In the genomic region with DNA sequence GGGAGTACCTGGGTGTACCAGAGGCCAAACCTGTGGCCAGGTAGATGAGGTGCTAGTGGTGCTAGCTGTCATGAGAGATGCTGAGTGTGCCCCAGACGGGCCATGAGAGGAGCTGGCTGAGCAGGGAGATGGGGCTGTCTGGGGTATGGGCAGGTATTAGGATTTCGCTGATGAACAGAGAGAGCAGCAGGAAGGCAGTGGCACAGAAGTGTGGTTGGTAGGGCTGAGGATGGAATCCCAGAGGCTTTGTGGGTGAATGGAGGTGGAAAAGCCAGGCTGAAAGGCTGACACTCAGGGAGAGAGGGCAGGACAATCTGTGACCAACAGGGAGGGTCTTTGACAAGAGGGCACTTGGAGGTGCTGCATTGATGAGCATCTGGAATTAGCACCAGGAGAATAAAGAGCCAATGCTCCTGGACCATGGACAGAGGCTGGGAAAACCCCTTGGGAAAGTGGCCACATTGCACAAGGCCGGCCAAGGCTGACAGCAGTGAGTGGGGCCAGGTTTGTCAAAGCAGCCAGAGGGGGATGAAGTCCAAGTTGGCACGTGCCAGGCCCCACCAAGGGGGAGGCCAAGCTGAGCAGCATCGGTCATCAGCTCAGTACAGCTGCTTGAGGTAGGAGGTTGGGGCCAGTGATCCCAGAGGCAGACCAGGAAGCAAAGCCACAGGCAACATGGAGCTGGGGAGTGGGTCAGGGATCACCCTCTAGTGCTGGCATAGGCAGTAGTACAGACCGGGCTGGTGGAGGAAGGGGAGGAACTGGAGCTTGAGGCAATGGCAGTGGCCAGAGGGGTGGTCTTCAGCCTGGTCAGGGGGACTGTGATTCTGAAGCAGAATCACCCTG, we compare ENCODE assay signal across 1 cellular context.
TF ChIP-seq lines count a peak whose summit lies in the region.

No MANE protein-coding gene starts in this region.

TF ChIP-seq in HepG2, 621 proteins besides CTCF, POLR2A, EP300 and RAD21 (continued from another document and continues in another):
- TF ChIP-seq, protein P1, sequence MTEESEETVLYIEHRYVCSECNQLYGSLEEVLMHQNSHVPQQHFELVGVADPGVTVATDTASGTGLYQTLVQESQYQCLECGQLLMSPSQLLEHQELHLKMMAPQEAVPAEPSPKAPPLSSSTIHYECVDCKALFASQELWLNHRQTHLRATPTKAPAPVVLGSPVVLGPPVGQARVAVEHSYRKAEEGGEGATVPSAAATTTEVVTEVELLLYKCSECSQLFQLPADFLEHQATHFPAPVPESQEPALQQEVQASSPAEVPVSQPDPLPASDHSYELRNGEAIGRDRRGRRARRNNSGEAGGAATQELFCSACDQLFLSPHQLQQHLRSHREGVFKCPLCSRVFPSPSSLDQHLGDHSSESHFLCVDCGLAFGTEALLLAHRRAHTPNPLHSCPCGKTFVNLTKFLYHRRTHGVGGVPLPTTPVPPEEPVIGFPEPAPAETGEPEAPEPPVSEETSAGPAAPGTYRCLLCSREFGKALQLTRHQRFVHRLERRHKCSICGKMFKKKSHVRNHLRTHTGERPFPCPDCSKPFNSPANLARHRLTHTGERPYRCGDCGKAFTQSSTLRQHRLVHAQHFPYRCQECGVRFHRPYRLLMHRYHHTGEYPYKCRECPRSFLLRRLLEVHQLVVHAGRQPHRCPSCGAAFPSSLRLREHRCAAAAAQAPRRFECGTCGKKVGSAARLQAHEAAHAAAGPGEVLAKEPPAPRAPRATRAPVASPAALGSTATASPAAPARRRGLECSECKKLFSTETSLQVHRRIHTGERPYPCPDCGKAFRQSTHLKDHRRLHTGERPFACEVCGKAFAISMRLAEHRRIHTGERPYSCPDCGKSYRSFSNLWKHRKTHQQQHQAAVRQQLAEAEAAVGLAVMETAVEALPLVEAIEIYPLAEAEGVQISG (CRISPR knock-in tag; IDR thresholded peaks at IDR 0.05): peak; percentile 65; the same call in 1 of the 2 replicates
- peak; percentile 87 for TF ChIP-seq SALL1 (CRISPR knock-in tag; IDR thresholded peaks at IDR 0.05)
- no peak for TF ChIP-seq YY1 (IDR thresholded peaks at IDR 0.05; ENCODE audit: insufficient read depth, insufficient replicate concordance, low read depth, low read length)
- peak; percentile 75 for TF ChIP-seq MED1 (CRISPR knock-in tag; IDR thresholded peaks at IDR 0.05)
- TF ChIP-seq NFE2 (CRISPR knock-in tag; IDR thresholded peaks at IDR 0.05): 0 out of 2 replicates have a peak, but pooled peaks have one; percentile 10
- TF ChIP-seq SALL2 (CRISPR knock-in tag; IDR thresholded peaks at IDR 0.05): peak; percentile 59; the same call in 1 of the 2 replicates
- peak; percentile 70 for TF ChIP-seq SAP130 (CRISPR knock-in tag; IDR thresholded peaks at IDR 0.05; ENCODE audit: low read depth)
- TF ChIP-seq RAD51 (IDR thresholded peaks at IDR 0.05; ENCODE audit: borderline replicate concordance): no peak
- peak; percentile 44; the same call in 1 of the 2 replicates for TF ChIP-seq CHCHD3 (CRISPR knock-in tag; IDR thresholded peaks at IDR 0.05)
- TF ChIP-seq NONO (IDR thresholded peaks at IDR 0.05): no peak
- peak; percentile 55; the same call in 1 of the 2 replicates for TF ChIP-seq NONO (CRISPR knock-in tag; conservative IDR thresholded peaks at IDR 0.05)
- 0 out of 2 replicates have a peak, but pooled peaks have one; percentile 17 for TF ChIP-seq KAT8 (CRISPR knock-in tag; IDR thresholded peaks at IDR 0.05)
- TF ChIP-seq ZSCAN21 (CRISPR knock-in tag; IDR thresholded peaks at IDR 0.05; ENCODE audit: borderline replicate concordance): peak; percentile 73
- 0 out of 2 replicates have a peak, but pooled peaks have one; percentile 34 for TF ChIP-seq BRD4 (CRISPR knock-in tag; IDR thresholded peaks at IDR 0.05)
- no peak; the same call in 1 of the 2 replicates for TF ChIP-seq ZNF598 (CRISPR knock-in tag; IDR thresholded peaks at IDR 0.05; ENCODE audit: borderline replicate concordance)
- 0 out of 2 replicates have a peak, but pooled peaks have one; percentile 19 for TF ChIP-seq FOSL1 (CRISPR knock-in tag; IDR thresholded peaks at IDR 0.05; ENCODE audit: borderline replicate concordance)
- peak; percentile 39; the same call in 1 of the 2 replicates for TF ChIP-seq EHMT2 (IDR thresholded peaks at IDR 0.05; ENCODE audit: borderline replicate concordance, low read depth, low read length)
- TF ChIP-seq SOX5 (CRISPR knock-in tag; IDR thresholded peaks at IDR 0.05; ENCODE audit: borderline replicate concordance): 0 out of 2 replicates have a peak, but pooled peaks have one; percentile 19
- TF ChIP-seq, protein P2, sequence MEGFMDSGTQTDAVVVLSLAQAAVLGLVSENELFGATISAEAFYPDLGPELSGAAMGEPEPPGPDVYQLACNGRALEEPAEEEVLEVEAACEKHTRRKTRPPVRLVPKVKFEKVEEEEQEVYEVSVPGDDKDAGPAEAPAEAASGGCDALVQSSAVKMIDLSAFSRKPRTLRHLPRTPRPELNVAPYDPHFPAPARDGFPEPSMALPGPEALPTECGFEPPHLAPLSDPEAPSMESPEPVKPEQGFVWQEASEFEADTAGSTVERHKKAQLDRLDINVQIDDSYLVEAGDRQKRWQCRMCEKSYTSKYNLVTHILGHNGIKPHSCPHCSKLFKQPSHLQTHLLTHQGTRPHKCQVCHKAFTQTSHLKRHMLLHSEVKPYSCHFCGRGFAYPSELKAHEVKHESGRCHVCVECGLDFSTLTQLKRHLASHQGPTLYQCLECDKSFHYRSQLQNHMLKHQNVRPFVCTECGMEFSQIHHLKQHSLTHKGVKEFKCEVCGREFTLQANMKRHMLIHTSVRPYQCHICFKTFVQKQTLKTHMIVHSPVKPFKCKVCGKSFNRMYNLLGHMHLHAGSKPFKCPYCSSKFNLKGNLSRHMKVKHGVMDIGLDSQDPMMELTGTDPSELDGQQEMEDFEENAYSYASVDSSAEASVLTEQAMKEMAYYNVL (CRISPR knock-in tag; IDR thresholded peaks at IDR 0.05; ENCODE audit: borderline replicate concordance): no peak
- TF ChIP-seq ZNF768 (CRISPR knock-in tag; IDR thresholded peaks at IDR 0.05): peak; percentile 49; the same call in 1 of the 2 replicates
- 0 out of 2 replicates have a peak, but pooled peaks have one; percentile 5 for TF ChIP-seq ZNF431 (CRISPR knock-in tag; IDR thresholded peaks at IDR 0.05; ENCODE audit: borderline replicate concordance, low read depth)
- TF ChIP-seq RELA (CRISPR knock-in tag; IDR thresholded peaks at IDR 0.05): peak; percentile 100
- TF ChIP-seq ZFX (CRISPR knock-in tag; IDR thresholded peaks at IDR 0.05; ENCODE audit: low read depth): peak; percentile 54
- no peak for TF ChIP-seq KMT2B (CRISPR knock-in tag; IDR thresholded peaks at IDR 0.05)
- no peak for TF ChIP-seq ZNF891 (CRISPR knock-in tag; IDR thresholded peaks at IDR 0.05)
- TF ChIP-seq, protein P3, sequence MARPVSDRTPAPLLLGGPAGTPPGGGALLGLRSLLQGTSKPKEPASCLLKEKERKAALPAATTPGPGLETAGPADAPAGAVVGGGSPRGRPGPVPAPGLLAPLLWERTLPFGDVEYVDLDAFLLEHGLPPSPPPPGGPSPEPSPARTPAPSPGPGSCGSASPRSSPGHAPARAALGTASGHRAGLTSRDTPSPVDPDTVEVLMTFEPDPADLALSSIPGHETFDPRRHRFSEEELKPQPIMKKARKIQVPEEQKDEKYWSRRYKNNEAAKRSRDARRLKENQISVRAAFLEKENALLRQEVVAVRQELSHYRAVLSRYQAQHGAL (CRISPR knock-in tag; IDR thresholded peaks at IDR 0.05; ENCODE audit: not compliant biosample characterization): no peak
- TF ChIP-seq, protein P4, sequence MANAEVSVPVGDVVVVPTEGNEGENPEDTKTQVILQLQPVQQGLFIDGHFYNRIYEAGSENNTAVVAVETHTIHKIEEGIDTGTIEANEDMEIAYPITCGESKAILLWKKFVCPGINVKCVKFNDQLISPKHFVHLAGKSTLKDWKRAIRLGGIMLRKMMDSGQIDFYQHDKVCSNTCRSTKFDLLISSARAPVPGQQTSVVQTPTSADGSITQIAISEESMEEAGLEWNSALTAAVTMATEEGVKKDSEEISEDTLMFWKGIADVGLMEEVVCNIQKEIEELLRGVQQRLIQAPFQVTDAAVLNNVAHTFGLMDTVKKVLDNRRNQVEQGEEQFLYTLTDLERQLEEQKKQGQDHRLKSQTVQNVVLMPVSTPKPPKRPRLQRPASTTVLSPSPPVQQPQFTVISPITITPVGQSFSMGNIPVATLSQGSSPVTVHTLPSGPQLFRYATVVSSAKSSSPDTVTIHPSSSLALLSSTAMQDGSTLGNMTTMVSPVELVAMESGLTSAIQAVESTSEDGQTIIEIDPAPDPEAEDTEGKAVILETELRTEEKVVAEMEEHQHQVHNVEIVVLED (CRISPR knock-in tag; IDR thresholded peaks at IDR 0.05; ENCODE audit: borderline replicate concordance): no peak
- TF ChIP-seq DPF2 (CRISPR knock-in tag; IDR thresholded peaks at IDR 0.05; ENCODE audit: borderline replicate concordance, low read depth): 0 out of 2 replicates have a peak, but pooled peaks have one; percentile 55
- peak; percentile 70; the same call in 1 of the 2 replicates for TF ChIP-seq KDM5B (CRISPR knock-in tag; IDR thresholded peaks at IDR 0.05; ENCODE audit: borderline replicate concordance)
- 0 out of 2 replicates have a peak, but pooled peaks have one; percentile 64 for TF ChIP-seq ZNF670 (CRISPR knock-in tag; IDR thresholded peaks at IDR 0.05; ENCODE audit: borderline replicate concordance)
- TF ChIP-seq POLR2AphosphoS5 (IDR thresholded peaks at IDR 0.05; ENCODE audit: low read depth, low read length): no peak
- no peak; the same call in 1 of the 2 replicates for TF ChIP-seq ARNT2 (CRISPR knock-in tag; IDR thresholded peaks at IDR 0.05; ENCODE audit: low read depth)
- no peak for TF ChIP-seq ELF4 (CRISPR knock-in tag; IDR thresholded peaks at IDR 0.05; ENCODE audit: borderline replicate concordance)
- TF ChIP-seq, protein P5, sequence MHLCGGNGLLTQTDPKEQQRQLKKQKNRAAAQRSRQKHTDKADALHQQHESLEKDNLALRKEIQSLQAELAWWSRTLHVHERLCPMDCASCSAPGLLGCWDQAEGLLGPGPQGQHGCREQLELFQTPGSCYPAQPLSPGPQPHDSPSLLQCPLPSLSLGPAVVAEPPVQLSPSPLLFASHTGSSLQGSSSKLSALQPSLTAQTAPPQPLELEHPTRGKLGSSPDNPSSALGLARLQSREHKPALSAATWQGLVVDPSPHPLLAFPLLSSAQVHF (CRISPR knock-in tag; IDR thresholded peaks at IDR 0.05): 0 out of 2 replicates have a peak, but pooled peaks have one; percentile 39
- TF ChIP-seq, protein P6, sequence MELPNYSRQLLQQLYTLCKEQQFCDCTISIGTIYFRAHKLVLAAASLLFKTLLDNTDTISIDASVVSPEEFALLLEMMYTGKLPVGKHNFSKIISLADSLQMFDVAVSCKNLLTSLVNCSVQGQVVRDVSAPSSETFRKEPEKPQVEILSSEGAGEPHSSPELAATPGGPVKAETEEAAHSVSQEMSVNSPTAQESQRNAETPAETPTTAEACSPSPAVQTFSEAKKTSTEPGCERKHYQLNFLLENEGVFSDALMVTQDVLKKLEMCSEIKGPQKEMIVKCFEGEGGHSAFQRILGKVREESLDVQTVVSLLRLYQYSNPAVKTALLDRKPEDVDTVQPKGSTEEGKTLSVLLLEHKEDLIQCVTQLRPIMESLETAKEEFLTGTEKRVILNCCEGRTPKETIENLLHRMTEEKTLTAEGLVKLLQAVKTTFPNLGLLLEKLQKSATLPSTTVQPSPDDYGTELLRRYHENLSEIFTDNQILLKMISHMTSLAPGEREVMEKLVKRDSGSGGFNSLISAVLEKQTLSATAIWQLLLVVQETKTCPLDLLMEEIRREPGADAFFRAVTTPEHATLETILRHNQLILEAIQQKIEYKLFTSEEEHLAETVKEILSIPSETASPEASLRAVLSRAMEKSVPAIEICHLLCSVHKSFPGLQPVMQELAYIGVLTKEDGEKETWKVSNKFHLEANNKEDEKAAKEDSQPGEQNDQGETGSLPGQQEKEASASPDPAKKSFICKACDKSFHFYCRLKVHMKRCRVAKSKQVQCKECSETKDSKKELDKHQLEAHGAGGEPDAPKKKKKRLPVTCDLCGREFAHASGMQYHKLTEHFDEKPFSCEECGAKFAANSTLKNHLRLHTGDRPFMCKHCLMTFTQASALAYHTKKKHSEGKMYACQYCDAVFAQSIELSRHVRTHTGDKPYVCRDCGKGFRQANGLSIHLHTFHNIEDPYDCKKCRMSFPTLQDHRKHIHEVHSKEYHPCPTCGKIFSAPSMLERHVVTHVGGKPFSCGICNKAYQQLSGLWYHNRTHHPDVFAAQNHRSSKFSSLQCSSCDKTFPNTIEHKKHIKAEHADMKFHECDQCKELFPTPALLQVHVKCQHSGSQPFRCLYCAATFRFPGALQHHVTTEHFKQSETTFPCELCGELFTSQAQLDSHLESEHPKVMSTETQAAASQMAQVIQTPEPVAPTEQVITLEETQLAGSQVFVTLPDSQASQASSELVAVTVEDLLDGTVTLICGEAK (IDR thresholded peaks at IDR 0.05): no peak
- TF ChIP-seq, protein P6 (CRISPR knock-in tag; IDR thresholded peaks at IDR 0.05): peak; percentile 44; the same call in 1 of the 2 replicates
- TF ChIP-seq CEBPG (CRISPR knock-in tag; IDR thresholded peaks at IDR 0.05): peak; percentile 64
- peak; percentile 86 for TF ChIP-seq NRL (CRISPR knock-in tag; IDR thresholded peaks at IDR 0.05; ENCODE audit: borderline replicate concordance)
- 0 out of 2 replicates have a peak, but pooled peaks have one; percentile 71 for TF ChIP-seq ZFP90 (CRISPR knock-in tag; IDR thresholded peaks at IDR 0.05; ENCODE audit: borderline replicate concordance)
- peak; percentile 97 for TF ChIP-seq BHLHE40 (IDR thresholded peaks at IDR 0.05; ENCODE audit: low read length)
- TF ChIP-seq REXO4 (CRISPR knock-in tag; IDR thresholded peaks at IDR 0.05; ENCODE audit: borderline replicate concordance): 0 out of 2 replicates have a peak, but pooled peaks have one; percentile 31
- TF ChIP-seq DR1 (CRISPR knock-in tag; IDR thresholded peaks at IDR 0.05): no peak
- TF ChIP-seq ZNF263 (CRISPR knock-in tag; IDR thresholded peaks at IDR 0.05): 0 out of 2 replicates have a peak, but pooled peaks have one; percentile 34
